ENCODE assay signal across 22 cellular contexts in the genomic region with DNA sequence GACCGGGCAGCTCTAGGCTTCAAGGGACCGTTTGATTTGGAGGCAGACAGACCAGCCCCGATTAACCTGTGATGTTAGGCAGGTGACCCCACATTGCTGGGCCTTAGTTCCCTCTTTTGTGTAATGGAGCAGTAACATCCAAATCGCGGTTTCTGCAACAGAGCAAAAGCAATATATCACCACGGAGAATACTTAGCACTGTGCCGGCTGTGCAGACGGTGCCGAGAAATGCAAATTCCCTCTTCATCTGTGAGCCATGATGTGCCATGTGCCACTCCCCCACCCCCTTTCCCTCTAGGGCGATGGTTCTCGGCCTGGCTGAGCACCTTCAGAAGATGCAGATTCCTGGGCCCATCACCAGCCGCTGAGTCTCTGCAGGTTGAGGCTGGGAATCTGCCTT.
"Had no signal": no experiment of that assay in that cellular context is flagged by ENCODE, and none has a peak within 500 bp of the region (broad histone marks: within the 10 kb centered on the region; RNA-seq: fewer than 3 reads in every experiment).

No MANE protein-coding gene starts in this region.

- DNase-seq: activated CD4-positive, alpha-beta T cell treated with anti-CD3 and anti-CD28 coated beads, Interleukin-2, amount 50 U/mL, for 1 hour; activated CD4-positive, CD25-positive, alpha-beta regulatory T cell treated with anti-CD3 and anti-CD28 coated beads, Interleukin-2, amount 50 U/mL, for 72 hours; activated CD8-positive, alpha-beta memory T cell treated with anti-CD3 and anti-CD28 coated beads, Interleukin-2, amount 50 U/mL, for 4 hours; activated effector memory CD4-positive, alpha-beta T cell treated with Interleukin-2 at 50 U/mL for 16 hours; activated naive CD4-positive, alpha-beta T cell treated with anti-CD3 and anti-CD28 coated beads, Interleukin-2, amount 10 ng/mL, durations not matched to agents 7 days and 5 days; activated naive CD8-positive, alpha-beta T cell treated with anti-CD3 and anti-CD28 coated beads, Interleukin-2, amount 50 U/mL, for 24 hours; activated T-cell treated with anti-CD3 and anti-CD28 coated beads, Interleukin-2, amount 50 U/mL, for 4 hours; anterior cingulate cortex; foreskin melanocyte; heart left ventricle; left ventricle myocardium inferior; mammary epithelial cell; ovary; psoas muscle; stimulated activated naive CD8-positive, alpha-beta T cell treated with anti-CD3 and anti-CD28 coated beads, Interleukin-15, amount 100 ng/mL, for 72 hours; transverse colon; uterus had no signal

- H3K4me3 ChIP-seq: coronary artery, heart left ventricle, left ventricle myocardium inferior, ovary, psoas muscle, suprapubic skin, transverse colon, uterus had no signal

- H3K27ac Mint-ChIP-seq: activated naive CD4-positive, alpha-beta T cell treated with anti-CD3 and anti-CD28 coated beads, Interleukin-2, amount 10 ng/mL, durations not matched to agents 7 days and 5 days; activated naive CD8-positive, alpha-beta T cell treated with anti-CD3 and anti-CD28 coated beads, Interleukin-2, amount 50 U/mL, for 24 hours; stimulated activated naive CD8-positive, alpha-beta T cell treated with anti-CD3 and anti-CD28 coated beads, Interleukin-15, amount 100 ng/mL, for 72 hours had no signal

- H3K9me3 Mint-ChIP-seq: activated naive CD4-positive, alpha-beta T cell treated with anti-CD3 and anti-CD28 coated beads, Interleukin-2, amount 10 ng/mL, durations not matched to agents 7 days and 5 days; activated naive CD8-positive, alpha-beta T cell treated with anti-CD3 and anti-CD28 coated beads, Interleukin-2, amount 50 U/mL, for 24 hours; activated T-cell treated with anti-CD3 and anti-CD28 coated beads, Interleukin-2, amount 50 U/mL, for 4 hours; central memory CD8-positive, alpha-beta T cell; stimulated activated naive CD8-positive, alpha-beta T cell treated with anti-CD3 and anti-CD28 coated beads, Interleukin-15, amount 100 ng/mL, for 72 hours had no signal

- H3K27me3 ChIP-seq: heart left ventricle, ovary, suprapubic skin, transverse colon, uterus had no signal

- H3K27ac ChIP-seq: coronary artery, heart left ventricle, left ventricle myocardium inferior, ovary, psoas muscle, suprapubic skin, transverse colon, uterus had no signal

- H3K36me3 ChIP-seq: ovary, transverse colon, uterus had no signal

- H3K27me3 Mint-ChIP-seq: brain; stimulated activated naive CD8-positive, alpha-beta T cell treated with anti-CD3 and anti-CD28 coated beads, Interleukin-15, amount 100 ng/mL, for 72 hours had no signal

- ATAC-seq: activated naive CD8-positive, alpha-beta T cell treated with anti-CD3 and anti-CD28 coated beads, Interleukin-2, amount 50 U/mL, for 24 hours; activated T-cell treated with anti-CD3 and anti-CD28 coated beads, Interleukin-2, amount 50 U/mL, for 4 hours; psoas muscle; right cardiac atrium; stimulated activated naive CD8-positive, alpha-beta T cell treated with anti-CD3 and anti-CD28 coated beads, Interleukin-15, amount 100 ng/mL, for 72 hours had no signal

- H3K9me3 ChIP-seq: heart left ventricle, left ventricle myocardium inferior, ovary, psoas muscle, suprapubic skin, transverse colon, uterus had no signal

- H3K4me3 Mint-ChIP-seq: activated naive CD4-positive, alpha-beta T cell treated with anti-CD3 and anti-CD28 coated beads, Interleukin-2, amount 10 ng/mL, durations not matched to agents 7 days and 5 days; activated naive CD8-positive, alpha-beta T cell treated with anti-CD3 and anti-CD28 coated beads, Interleukin-2, amount 50 U/mL, for 24 hours; activated T-cell treated with anti-CD3 and anti-CD28 coated beads, Interleukin-2, amount 50 U/mL, for 4 hours; central memory CD8-positive, alpha-beta T cell; stimulated activated naive CD8-positive, alpha-beta T cell treated with anti-CD3 and anti-CD28 coated beads, Interleukin-15, amount 100 ng/mL, for 72 hours had no signal

- H3K4me1 Mint-ChIP-seq: activated naive CD4-positive, alpha-beta T cell treated with anti-CD3 and anti-CD28 coated beads, Interleukin-2, amount 10 ng/mL, durations not matched to agents 7 days and 5 days had no signal
